In genomic region chr19:38734426-38735256, GRCh38 we compare ENCODE assay signal across 1 cellular context.
A peak's percentile ranks its signal among the peaks of the same experiment; 100 is the strongest.
TF ChIP-seq lines count a peak whose summit lies in the region.

No MANE protein-coding gene starts in this region.

TF ChIP-seq in HepG2, 621 proteins besides CTCF, POLR2A, EP300 and RAD21:
- no peak for TF ChIP-seq ZNF446 (CRISPR knock-in tag; IDR thresholded peaks at IDR 0.05)
- TF ChIP-seq ZFY (CRISPR knock-in tag; IDR thresholded peaks at IDR 0.05) = no peak
- TF ChIP-seq ETV5 (CRISPR knock-in tag; IDR thresholded peaks at IDR 0.05; ENCODE audit: borderline replicate concordance) = no peak
- 0 out of 2 replicates have a peak, but pooled peaks have one; percentile 55 for TF ChIP-seq ZNF776 (CRISPR knock-in tag; IDR thresholded peaks at IDR 0.05)
- peak; percentile 56; the same call in 1 of the 2 replicates for TF ChIP-seq HIVEP1 (CRISPR knock-in tag; IDR thresholded peaks at IDR 0.05)
- no peak for TF ChIP-seq ZFP82 (CRISPR knock-in tag; IDR thresholded peaks at IDR 0.05; ENCODE audit: borderline replicate concordance)
- no peak for TF ChIP-seq ZNF180 (CRISPR knock-in tag; IDR thresholded peaks at IDR 0.05; ENCODE audit: borderline replicate concordance, low read depth)
- TF ChIP-seq, protein P1, sequence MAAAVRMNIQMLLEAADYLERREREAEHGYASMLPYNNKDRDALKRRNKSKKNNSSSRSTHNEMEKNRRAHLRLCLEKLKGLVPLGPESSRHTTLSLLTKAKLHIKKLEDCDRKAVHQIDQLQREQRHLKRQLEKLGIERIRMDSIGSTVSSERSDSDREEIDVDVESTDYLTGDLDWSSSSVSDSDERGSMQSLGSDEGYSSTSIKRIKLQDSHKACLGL (CRISPR knock-in tag; IDR thresholded peaks at IDR 0.05) = 0 out of 2 replicates have a peak, but pooled peaks have one; percentile 41
- TF ChIP-seq NFAT5 (CRISPR knock-in tag; IDR thresholded peaks at IDR 0.05) = no peak
- TF ChIP-seq CAMTA2 (CRISPR knock-in tag; IDR thresholded peaks at IDR 0.05; ENCODE audit: borderline replicate concordance) = 0 out of 2 replicates have a peak, but pooled peaks have one; percentile 47
- TF ChIP-seq POLR2G (IDR thresholded peaks at IDR 0.05; ENCODE audit: low read depth, low read length) = peak; percentile 27; the same call in 1 of the 2 replicates
- no peak for TF ChIP-seq SOX6 (IDR thresholded peaks at IDR 0.05)
- peak; percentile 21; the same call in 1 of the 2 replicates for TF ChIP-seq SOX6 (CRISPR knock-in tag; IDR thresholded peaks at IDR 0.05)
- TF ChIP-seq IRF9 (CRISPR knock-in tag; IDR thresholded peaks at IDR 0.05; ENCODE audit: borderline replicate concordance) = no peak
- TF ChIP-seq SALL1 (CRISPR knock-in tag; IDR thresholded peaks at IDR 0.05) = 0 out of 2 replicates have a peak, but pooled peaks have one; percentile 20
- no peak for TF ChIP-seq SAFB2 (CRISPR knock-in tag; IDR thresholded peaks at IDR 0.05; ENCODE audit: borderline replicate concordance, low read depth)
- no peak for TF ChIP-seq ZNF557 (CRISPR knock-in tag; IDR thresholded peaks at IDR 0.05)
- no peak for TF ChIP-seq HOXD1 (CRISPR knock-in tag; IDR thresholded peaks at IDR 0.05)
- TF ChIP-seq, protein P2, sequence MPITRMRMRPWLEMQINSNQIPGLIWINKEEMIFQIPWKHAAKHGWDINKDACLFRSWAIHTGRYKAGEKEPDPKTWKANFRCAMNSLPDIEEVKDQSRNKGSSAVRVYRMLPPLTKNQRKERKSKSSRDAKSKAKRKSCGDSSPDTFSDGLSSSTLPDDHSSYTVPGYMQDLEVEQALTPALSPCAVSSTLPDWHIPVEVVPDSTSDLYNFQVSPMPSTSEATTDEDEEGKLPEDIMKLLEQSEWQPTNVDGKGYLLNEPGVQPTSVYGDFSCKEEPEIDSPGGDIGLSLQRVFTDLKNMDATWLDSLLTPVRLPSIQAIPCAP (CRISPR knock-in tag; IDR thresholded peaks at IDR 0.05; ENCODE audit: low read depth) = no peak
- TF ChIP-seq TCF7L2 (IDR thresholded peaks at IDR 0.05; ENCODE audit: low read depth, low read length) = no peak
- no peak for TF ChIP-seq FOXK1 (CRISPR knock-in tag; IDR thresholded peaks at IDR 0.05; ENCODE audit: borderline replicate concordance, low read depth)
- TF ChIP-seq DMAP1 (CRISPR knock-in tag; IDR thresholded peaks at IDR 0.05) = no peak
- TF ChIP-seq FOXO1 (CRISPR knock-in tag; IDR thresholded peaks at IDR 0.05) = no peak
- no peak for TF ChIP-seq ZNF260 (CRISPR knock-in tag; IDR thresholded peaks at IDR 0.05; ENCODE audit: borderline replicate concordance, low read depth)
- TF ChIP-seq NCOR1 (IDR thresholded peaks at IDR 0.05; ENCODE audit: borderline replicate concordance, low read length) = no peak
- no peak for TF ChIP-seq ZBTB3 (CRISPR knock-in tag; IDR thresholded peaks at IDR 0.05; ENCODE audit: borderline replicate concordance, low read depth)
- TF ChIP-seq ATF3 (CRISPR knock-in tag; IDR thresholded peaks at IDR 0.05) = no peak
- no peak for TF ChIP-seq ZNF468 (CRISPR knock-in tag; IDR thresholded peaks at IDR 0.05)
- no peak for TF ChIP-seq CREM (IDR thresholded peaks at IDR 0.05)
- TF ChIP-seq CREM (CRISPR knock-in tag; IDR thresholded peaks at IDR 0.05) = no peak
- no peak for TF ChIP-seq SUZ12 (IDR thresholded peaks at IDR 0.05; ENCODE audit: low read depth, low read length)
- TF ChIP-seq AGO1 (IDR thresholded peaks at IDR 0.05; ENCODE audit: low read depth, low read length, poor library complexity, severe bottlenecking) = peak; percentile 77
- TF ChIP-seq ZSCAN22 (CRISPR knock-in tag; IDR thresholded peaks at IDR 0.05) = no peak
- TF ChIP-seq GTF2F1 (IDR thresholded peaks at IDR 0.05; ENCODE audit: low read length) = no peak
- TF ChIP-seq ARID2 (CRISPR knock-in tag; IDR thresholded peaks at IDR 0.05; ENCODE audit: borderline replicate concordance) = no peak
- no peak for TF ChIP-seq ZNF577 (CRISPR knock-in tag; IDR thresholded peaks at IDR 0.05; ENCODE audit: borderline replicate concordance, low read depth)
- TF ChIP-seq AGO2 (optimal IDR thresholded peaks at IDR 0.05; ENCODE audit: low read depth, low read length) = peak; percentile 88
- TF ChIP-seq, protein P3, sequence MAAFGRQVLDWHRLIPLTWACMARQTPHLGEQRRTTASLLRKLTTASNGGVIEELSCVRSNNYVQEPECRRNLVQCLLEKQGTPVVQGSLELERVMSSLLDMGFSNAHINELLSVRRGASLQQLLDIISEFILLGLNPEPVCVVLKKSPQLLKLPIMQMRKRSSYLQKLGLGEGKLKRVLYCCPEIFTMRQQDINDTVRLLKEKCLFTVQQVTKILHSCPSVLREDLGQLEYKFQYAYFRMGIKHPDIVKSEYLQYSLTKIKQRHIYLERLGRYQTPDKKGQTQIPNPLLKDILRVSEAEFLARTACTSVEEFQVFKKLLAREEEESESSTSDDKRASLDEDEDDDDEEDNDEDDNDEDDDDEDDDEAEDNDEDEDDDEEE (CRISPR knock-in tag; IDR thresholded peaks at IDR 0.05) = no peak
- TF ChIP-seq, protein P4, sequence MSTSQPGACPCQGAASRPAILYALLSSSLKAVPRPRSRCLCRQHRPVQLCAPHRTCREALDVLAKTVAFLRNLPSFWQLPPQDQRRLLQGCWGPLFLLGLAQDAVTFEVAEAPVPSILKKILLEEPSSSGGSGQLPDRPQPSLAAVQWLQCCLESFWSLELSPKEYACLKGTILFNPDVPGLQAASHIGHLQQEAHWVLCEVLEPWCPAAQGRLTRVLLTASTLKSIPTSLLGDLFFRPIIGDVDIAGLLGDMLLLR (CRISPR knock-in tag; IDR thresholded peaks at IDR 0.05) = 0 out of 2 replicates have a peak, but pooled peaks have one; percentile 28
- 0 out of 2 replicates have a peak, but pooled peaks have one; percentile 48 for TF ChIP-seq KDM5B (CRISPR knock-in tag; IDR thresholded peaks at IDR 0.05; ENCODE audit: borderline replicate concordance)
- TF ChIP-seq GABPB1 (CRISPR knock-in tag; IDR thresholded peaks at IDR 0.05) = 0 out of 2 replicates have a peak, but pooled peaks have one; percentile 2
- 0 out of 2 replicates have a peak, but pooled peaks have one; percentile 26 for TF ChIP-seq TMF1 (CRISPR knock-in tag; IDR thresholded peaks at IDR 0.05; ENCODE audit: low read depth)
- TF ChIP-seq TBX2 (CRISPR knock-in tag; IDR thresholded peaks at IDR 0.05; ENCODE audit: borderline replicate concordance) = 0 out of 2 replicates have a peak, but pooled peaks have one; percentile 32
- TF ChIP-seq HMGXB4 (CRISPR knock-in tag; IDR thresholded peaks at IDR 0.05; ENCODE audit: borderline replicate concordance in 1 of 2, low read depth in 1 of 2) = no peak
- no peak for TF ChIP-seq REPIN1 (CRISPR knock-in tag; IDR thresholded peaks at IDR 0.05; ENCODE audit: borderline replicate concordance, low read depth)
- no peak for TF ChIP-seq SOX13 (IDR thresholded peaks at IDR 0.05)
- no peak for TF ChIP-seq SOX13 (CRISPR knock-in tag; conservative IDR thresholded peaks at IDR 0.05 in 1 of 2, IDR thresholded peaks at IDR 0.05 in 1 of 2)
- TF ChIP-seq POGZ (CRISPR knock-in tag; IDR thresholded peaks at IDR 0.05) = no peak
TF ChIP-seq in HepG2: peak in this region for 14.
